In the genomic region with DNA sequence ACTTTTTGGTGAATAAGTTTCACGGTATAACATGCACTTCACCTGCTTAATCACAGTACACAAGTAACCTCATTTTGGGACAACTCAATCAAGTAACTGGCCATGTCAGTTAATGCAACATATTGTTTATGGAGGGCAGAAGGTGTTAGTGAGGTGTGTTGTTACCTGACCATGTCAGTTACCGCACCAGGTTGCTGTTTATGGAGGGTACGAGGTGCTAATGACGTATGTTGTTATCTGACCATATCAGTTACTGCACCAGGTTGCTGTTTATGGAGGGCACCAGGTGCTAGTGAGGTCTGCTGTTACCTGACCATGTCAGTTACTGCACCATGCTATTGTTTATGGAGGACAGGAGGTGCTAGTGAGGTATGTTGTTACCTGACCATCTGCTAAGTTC, we compare ENCODE assay signal across 30 cellular contexts.
"Had no signal": no experiment of that assay in that cellular context is flagged by ENCODE, and none has a peak within 500 bp of the region (broad histone marks: within the 10 kb centered on the region; RNA-seq: fewer than 3 reads in every experiment).

No MANE protein-coding gene starts in this region.

- DNase-seq: activated B cell treated with CpG ODN at 0.5 μM for 24 hours; activated CD4-positive, alpha-beta memory T cell treated with anti-CD3 and anti-CD28 coated beads, Interleukin-2, amount 10 ng/mL, durations not matched to agents 7 days and 5 days; activated CD4-positive, alpha-beta T cell treated with anti-CD3 and anti-CD28 coated beads for 4 hours; activated CD4-positive, alpha-beta T cell treated with anti-CD3 and anti-CD28 coated beads, Interleukin-2, amount 10 ng/mL, durations not matched to agents 24 days and 14 days; activated CD4-positive, alpha-beta T cell treated with anti-CD3 and anti-CD28 coated beads, Interleukin-2, amount 50 U/mL, for 1 hour; activated CD4-positive, alpha-beta T cell treated with anti-CD3 and anti-CD28 coated beads, Interleukin-2, amount 50 U/mL, for 48 hours; activated CD4-positive, CD25-positive, alpha-beta regulatory T cell treated with anti-CD3 and anti-CD28 coated beads, Interleukin-2, amount 50 U/mL, for 72 hours; activated CD8-positive, alpha-beta memory T cell treated with anti-CD3 and anti-CD28 coated beads for 24 hours; activated CD8-positive, alpha-beta memory T cell treated with anti-CD3 and anti-CD28 coated beads, Interleukin-2, amount 10 ng/mL, durations not matched to agents 7 days and 5 days; activated CD8-positive, alpha-beta memory T cell treated with anti-CD3 and anti-CD28 coated beads, Interleukin-2, amount 50 U/mL, for 48 hours; activated CD8-positive, alpha-beta T cell treated with anti-CD3 and anti-CD28 coated beads, Interleukin-2, amount 10 ng/mL, durations not matched to agents 7 days and 5 days; activated effector memory CD4-positive, alpha-beta T cell treated with Interleukin-2 at 50 U/mL for 16 hours; activated gamma-delta T cell; activated naive CD4-positive, alpha-beta T cell treated with anti-CD3 and anti-CD28 coated beads, Interleukin-2, amount 10 ng/mL, durations not matched to agents 7 days and 5 days; activated naive CD4-positive, alpha-beta T cell treated with Interleukin-2 at 50 U/mL for 16 hours; activated naive CD8-positive, alpha-beta T cell treated with anti-CD3 and anti-CD28 coated beads for 36 hours; activated T-cell treated with anti-CD3 and anti-CD28 coated beads, Interleukin-2, amount 50 U/mL, for 24 hours; adrenal gland; amniotic stem cell; aorta; body of pancreas; brain microvascular endothelial cell; central memory CD4-positive, alpha-beta T cell; T-helper 1 cell; T-helper 2 cell; T-helper 9 cell had no signal

- FAIRE-seq: astrocyte, TTC549 had no signal

- H3K27me3 ChIP-seq: adrenal gland, body of pancreas, brain microvascular endothelial cell, breast epithelium had no signal

- H3K27ac ChIP-seq: adrenal gland, body of pancreas, brain microvascular endothelial cell, breast epithelium, VCaP had no signal

- H3K4me3 ChIP-seq: adrenal gland, body of pancreas, breast epithelium had no signal

- H3K36me3 ChIP-seq: adrenal gland, brain microvascular endothelial cell, breast epithelium had no signal

- H3K9me3 ChIP-seq: adrenal gland had no signal

- ATAC-seq: activated CD8-positive, alpha-beta memory T cell treated with anti-CD3 and anti-CD28 coated beads, Interleukin-2, amount 10 ng/mL, durations not matched to agents 7 days and 5 days; activated CD8-positive, alpha-beta T cell treated with anti-CD3 and anti-CD28 coated beads, Interleukin-2, amount 10 ng/mL, durations not matched to agents 7 days and 5 days; body of pancreas had no signal

- H3K4me1 ChIP-seq: adrenal gland, body of pancreas, breast epithelium had no signal
